Comparison of ENCODE assay signal across 10 cellular contexts in the genomic region with DNA sequence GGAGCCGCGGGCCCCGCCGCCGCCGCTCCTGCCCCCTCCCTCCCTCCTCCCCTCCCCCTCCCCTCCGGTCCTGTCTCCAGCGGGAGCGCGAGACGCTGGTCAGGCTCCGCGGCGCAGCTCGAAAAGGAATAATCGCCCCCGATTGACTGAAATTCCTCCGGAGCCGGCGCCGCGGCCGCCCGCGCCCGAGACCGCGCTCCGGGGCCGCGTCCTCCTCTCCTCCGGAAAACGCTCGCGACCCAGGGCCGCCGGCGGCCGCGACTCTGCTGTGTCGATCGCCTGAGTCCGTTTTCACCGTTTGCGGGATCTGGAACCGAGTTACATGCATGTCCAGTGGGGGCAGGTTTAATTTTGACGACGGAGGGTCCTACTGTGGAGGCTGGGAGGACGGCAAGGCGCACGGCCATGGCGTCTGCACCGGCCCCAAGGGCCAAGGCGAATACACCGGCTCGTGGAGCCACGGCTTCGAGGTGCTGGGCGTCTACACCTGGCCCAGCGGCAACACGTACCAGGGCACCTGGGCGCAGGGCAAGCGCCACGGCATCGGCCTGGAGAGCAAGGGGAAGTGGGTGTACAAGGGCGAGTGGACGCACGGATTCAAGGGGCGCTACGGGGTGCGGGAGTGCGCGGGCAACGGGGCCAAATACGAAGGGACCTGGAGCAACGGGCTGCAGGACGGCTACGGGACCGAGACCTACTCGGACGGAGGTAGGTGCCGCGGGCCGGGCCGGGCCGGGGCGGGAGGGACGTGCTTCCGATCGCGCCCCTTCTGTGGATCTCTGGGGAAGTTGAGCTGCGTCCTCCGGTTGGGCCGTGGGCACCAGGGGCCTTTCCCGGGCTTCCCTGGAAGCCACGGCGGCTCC. TPM values are rescaled to one million over a fixed set of nuclear protein-coding genes. Genes with fewer than 3 reads are reported as not detected.
DNase-seq lines count a peak whose midpoint lies in the region; ATAC-seq and TF ChIP-seq lines count a peak whose summit lies in the region.
"Had no signal": no experiment of that assay in that cellular context is flagged by ENCODE, and none has a peak within 500 bp of the region (broad histone marks: within the 10 kb centered on the region; RNA-seq: fewer than 3 reads in every experiment).

No MANE protein-coding gene starts in this region.

- H3K4me3 Mint-ChIP-seq in H9 (peak overlapping the region; percentile 90 to 98), nephron progenitor cell (peak overlapping the region; percentile 86)

- no peak overlapping the region for H2BK15ac ChIP-seq in H9 (ENCODE audit: low read depth, low read length)

- no peak overlapping the region for H4K8ac ChIP-seq in H9 (replicated peaks; ENCODE audit: insufficient read length, low read depth, low read length)

- H2AK5ac ChIP-seq in H9 (ENCODE audit: insufficient read length, low read length), result no peak overlapping the region

- H3K27ac ChIP-seq in H9 (ENCODE audit: insufficient read length, low read depth, low read length) (no peak overlapping the region), caudate nucleus (ENCODE audit: low read depth, low read length) (peak overlapping the region; percentile 64)
- H3K27ac ChIP-seq: 22Rv1 had no signal

- H3K4me1 Mint-ChIP-seq in H9, result peaks cover 22 to 25% of the 10 kb centered on the region in 2 experiments
- H3K4me1 Mint-ChIP-seq in nephron progenitor cell, result peaks cover 14% of the 10 kb centered on the region

- H3K23ac ChIP-seq in H9 (ENCODE audit: insufficient read length, low read depth, low read length), result no peak overlapping the region

- peak overlapping the region; percentile 58 for H3K9ac ChIP-seq in H9 (ENCODE audit: extremely low read depth, insufficient read length, low read length)

- peak overlapping the region in 1 of 3 experiments; percentile 94; a peak in 1 of 7 replicates for H3K27ac Mint-ChIP-seq in H9
- H3K27ac Mint-ChIP-seq in nephron progenitor cell, result no peak overlapping the region

- peaks cover 4% of the 10 kb centered on the region for H3K79me1 ChIP-seq in H9 (ENCODE audit: insufficient read depth, low read depth, low read length, poor library complexity, severe bottlenecking)

- peak overlapping the region; percentile 66 for H3K4me2 ChIP-seq in H9 (ENCODE audit: insufficient read depth, insufficient read length, low read length)

- H3K18ac ChIP-seq in H9 (ENCODE audit: insufficient read length, low read depth, low read length), result no peak overlapping the region

- no peak for ATAC-seq in HG02623 (IDR thresholded peaks at IDR 0.05; ENCODE audit: unreplicated experiment)

- no peak for TF ChIP-seq CTCF in H9 (conservative IDR thresholded peaks at IDR 0.05)
- no peak for TF ChIP-seq CTCF in nephron progenitor cell (IDR thresholded peaks at IDR 0.05)

- 0 out of 2 replicates have a peak, but pooled peaks cover 3% of the 10 kb centered on the region for H3K4me1 ChIP-seq in H9 (ENCODE audit: insufficient read depth, low read length)

- no peak overlapping the region for H3K56ac ChIP-seq in H9 (ENCODE audit: insufficient read length, low read depth, low read length)

- no CpG with 5 or more reads among the region's 97 CpGs for WGBS in H9 (ENCODE audit: extremely low coverage, insufficient read length, low lambda C conversion rate)

- DNase-seq in DMS 273 (lab: John Stamatoyannopoulos, UW; ENCODE audit: unreplicated experiment), result peak; percentile 57
- DNase-seq in DMS 273 treated with DMSO at 0.1 percent for 48 hours (lab: John Stamatoyannopoulos, UW), result no peak
- no peak for DNase-seq in H9
- peak in 4 of 61 donors; percentile 13 to 39 (median 36) for DNase-seq in caudate nucleus (lab: John Stamatoyannopoulos, UW)
- DNase-seq in nephron progenitor cell, result peak; percentile 66
- DNase-seq in ureter (ENCODE audit: low spot score), result no peak
- DNase-seq in T1000 (lab: John Stamatoyannopoulos, UW), result no peak
- DNase-seq: effector CD4-positive, alpha-beta T cell had no signal

- H2BK120ac ChIP-seq in H9 (ENCODE audit: low read depth, low read length, poor library complexity, severe bottlenecking), result no peak overlapping the region

- H3K9me3 Mint-ChIP-seq in H9 (no peaks in the 10 kb centered on the region; a peak in 1 of 5 replicates), nephron progenitor cell (no peaks in the 10 kb centered on the region)

- H3K27me3 Mint-ChIP-seq in H9 (ENCODE audit: low read depth) (peaks cover 17% of the 10 kb centered on the region), nephron progenitor cell (ENCODE audit: low read depth, poor library complexity) (peaks cover 50% of the 10 kb centered on the region)

- H3K36me3 Mint-ChIP-seq in H9 (ENCODE audit: insufficient read depth in 1 of 3, low read depth in 3 of 3), result peaks cover 3 to 15% (median 5%) of the 10 kb centered on the region in 3 experiments; a peak in 3 of 7 replicates
- H3K36me3 Mint-ChIP-seq in nephron progenitor cell (ENCODE audit: low read depth), result no peaks in the 10 kb centered on the region

- H2BK12ac ChIP-seq in H9 (ENCODE audit: insufficient read length, low read depth, low read length), result no peak overlapping the region

- no peaks in the 10 kb centered on the region for H3K27me3 ChIP-seq in H9 (ENCODE audit: insufficient read depth, low read length)

- H4K5ac ChIP-seq in H9 (ENCODE audit: insufficient read length, low read depth, low read length), result no peak overlapping the region

- no peak overlapping the region for H2BK20ac ChIP-seq in H9 (ENCODE audit: low read depth, low read length, poor library complexity, severe bottlenecking)

- H3K9me3 ChIP-seq in H9 (ENCODE audit: control insufficient read depth, low read depth, low read length), result no peaks in the 10 kb centered on the region

- H4K20me1 ChIP-seq in H9 (ENCODE audit: control insufficient read depth, insufficient read depth, insufficient read length), result no peaks in the 10 kb centered on the region

- no peak overlapping the region for H2AFZ ChIP-seq in H9 (ENCODE audit: low read length)

- no peak overlapping the region for H2BK5ac ChIP-seq in H9 (ENCODE audit: insufficient read length, low read length)

- H3T11ph ChIP-seq in H9 (ENCODE audit: low read length), result no peak overlapping the region

- H3K14ac ChIP-seq in H9 (ENCODE audit: insufficient read depth, low read length), result no peak overlapping the region

- no peak overlapping the region for H4K91ac ChIP-seq in H9 (ENCODE audit: insufficient read length, low read depth, low read length)

- no peaks in the 10 kb centered on the region; the same call in 1 of the 2 replicates for H3K79me2 ChIP-seq in H9 (ENCODE audit: insufficient read depth, low read length)

- H3K4ac ChIP-seq in H9 (ENCODE audit: low read depth, low read length), result no peak overlapping the region

- H3K23me2 ChIP-seq in H9 (ENCODE audit: insufficient read length, low read depth, low read length, poor library complexity, severe bottlenecking), result peaks cover 18% of the 10 kb centered on the region

RNA-seq across cellular contexts. Expression of gene JPH3, which starts 0.7 kb away (rescaled TPM):
- total RNA-seq in H9 (2021) (30.3 and 32.7 TPM in 2 replicates), ureter (0.91 TPM)

Comparison
In these comparisons a context has a peak if more than half of its experiments do, and no peak if none do; other contexts are left out.
1. DNase-seq: peak in DMS 273 (single experiment) and nephron progenitor cell (single experiment); none in DMS 273 treated with DMSO at 0.1 percent for 48 hours (single experiment), H9 (single experiment), ureter (single experiment) and T1000 (single experiment).
2. RNA of gene JPH3, which starts 0.7 kb away (total RNA-seq): 30.3 to 32.7 TPM in H9; 0.91 TPM in ureter (single experiment); every median in the first group is over 10 times any median in the second.